Comparison of ENCODE assay signal across 8 cellular contexts in the genomic region with DNA sequence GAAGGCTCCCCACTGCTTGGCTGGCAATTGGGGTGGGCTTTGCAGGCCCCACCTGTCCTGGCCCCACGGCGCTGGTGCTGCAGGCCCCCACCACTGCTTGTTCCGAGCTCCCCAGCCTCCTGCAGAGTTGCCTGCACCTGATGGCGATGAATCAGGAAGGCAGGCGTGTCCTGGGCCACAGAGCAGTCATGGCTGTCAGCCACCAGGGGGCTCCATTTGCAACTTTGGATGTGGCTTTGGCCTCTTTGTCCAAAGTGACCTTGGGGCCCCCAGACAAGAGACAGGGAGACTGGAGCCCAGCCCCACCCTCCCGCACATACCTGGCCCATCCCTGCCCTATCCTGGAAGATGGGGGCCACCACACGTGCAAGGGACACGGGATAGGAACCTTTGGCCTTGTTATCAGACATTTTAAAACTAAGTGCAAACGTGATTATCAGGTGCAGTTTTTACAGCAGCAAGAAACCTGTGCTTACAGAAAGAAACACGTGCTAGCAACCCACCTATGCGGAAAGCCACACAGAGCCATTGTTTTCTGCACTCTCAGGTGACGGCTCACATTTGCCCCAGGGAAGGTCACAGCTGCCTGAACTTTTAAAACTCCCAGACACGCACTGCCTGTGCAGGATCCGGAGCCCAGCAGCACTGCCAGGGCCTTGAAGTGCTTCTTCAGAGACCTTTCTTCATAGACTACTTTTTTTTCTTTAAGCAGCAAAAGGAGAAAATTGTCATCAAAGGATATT. TPM values are rescaled to one million over a fixed set of nuclear protein-coding genes. Genes with fewer than 3 reads are reported as not detected.
DNase-seq lines count a peak whose midpoint lies in the region; ATAC-seq lines count a peak whose summit lies in the region.

A gene with protein sequence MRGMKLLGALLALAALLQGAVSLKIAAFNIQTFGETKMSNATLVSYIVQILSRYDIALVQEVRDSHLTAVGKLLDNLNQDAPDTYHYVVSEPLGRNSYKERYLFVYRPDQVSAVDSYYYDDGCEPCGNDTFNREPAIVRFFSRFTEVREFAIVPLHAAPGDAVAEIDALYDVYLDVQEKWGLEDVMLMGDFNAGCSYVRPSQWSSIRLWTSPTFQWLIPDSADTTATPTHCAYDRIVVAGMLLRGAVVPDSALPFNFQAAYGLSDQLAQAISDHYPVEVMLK (plus strand): TSS at position 443 of the 743 bp plus-strand sequence. CDS start 683 bp downstream, outside the sequence.

- peaks cover 30% of the 10 kb centered on the region for H3K36me3 Mint-ChIP-seq in activated CD4-positive, alpha-beta T cell treated with anti-CD3 and anti-CD28 coated beads, Interleukin-2, amount 10 ng/mL, durations not matched to agents 7 days and 5 days (ENCODE audit: low read depth)
- peaks cover 75% of the 10 kb centered on the region for H3K36me3 Mint-ChIP-seq in stimulated activated effector memory CD8-positive, alpha-beta T cell treated with anti-CD3 and anti-CD28 coated beads, Interleukin-12 subunit alpha, Interleukin-12 subunit beta, amount 100 ng/mL, for 72 hours

- H3K4me3 ChIP-seq in mesendoderm (ENCODE audit: low read length) = no peak within 1 kb of the TSS

- no peaks in the 10 kb centered on the region for H3K27me3 Mint-ChIP-seq in activated CD4-positive, alpha-beta T cell treated with anti-CD3 and anti-CD28 coated beads, Interleukin-2, amount 10 ng/mL, durations not matched to agents 7 days and 5 days

- no peaks in the 10 kb centered on the region for H3K9me3 Mint-ChIP-seq in activated CD4-positive, alpha-beta T cell treated with anti-CD3 and anti-CD28 coated beads, Interleukin-2, amount 10 ng/mL, durations not matched to agents 7 days and 5 days
- H3K9me3 Mint-ChIP-seq in stimulated activated effector memory CD8-positive, alpha-beta T cell treated with anti-CD3 and anti-CD28 coated beads, Interleukin-12 subunit alpha, Interleukin-12 subunit beta, amount 100 ng/mL, for 72 hours = no peaks in the 10 kb centered on the region

- no peaks in the 10 kb centered on the region for H3K79me1 ChIP-seq in mesendoderm (ENCODE audit: low read length)

- H3K9ac ChIP-seq in mesendoderm (ENCODE audit: low read length) = no peak within 1 kb of the TSS

- no peak within 1 kb of the TSS for H3K56ac ChIP-seq in mesendoderm (ENCODE audit: low read length)

- H3K27me3 ChIP-seq in mesendoderm (ENCODE audit: insufficient read depth, low read length, poor library complexity) = no peaks in the 10 kb centered on the region

- CTCF ChIA-PET in activated CD4-positive, alpha-beta T cell treated with anti-CD3 and anti-CD28 coated beads, Interleukin-2, amount 10 ng/mL, durations not matched to agents 7 days and 5 days (lab: Charles Lee) = interaction anchor here (0.6 to 0.8 kb wide), 3 partner anchors 8 to 87 kb away, joined by 3 to 4 read pairs (median 3); no protein-coding TSS in a partner anchor

- DNase-seq in NCI-H510A treated with DMSO at 0.1 percent for 48 hours (lab: John Stamatoyannopoulos, UW) (peak; percentile 13), NCI-H510A (lab: John Stamatoyannopoulos, UW) (no peak), NCI-H1930 (lab: John Stamatoyannopoulos, UW) (peak; percentile 60 to 74), mesendoderm (peak; percentile 84)
- peak; percentile 69 for DNase-seq in activated CD4-positive, alpha-beta T cell treated with anti-CD3 and anti-CD28 coated beads, Interleukin-2, amount 10 ng/mL, durations not matched to agents 7 days and 5 days
- peak; percentile 18 for DNase-seq in effector CD8-positive, alpha-beta T cell (lab: John Stamatoyannopoulos, UW)
- peak; percentile 54 to 79 for DNase-seq in stimulated activated effector memory CD8-positive, alpha-beta T cell treated with anti-CD3 and anti-CD28 coated beads, Interleukin-12 subunit alpha, Interleukin-12 subunit beta, amount 100 ng/mL, for 72 hours (ENCODE audit: low spot score in 2 of 2)

- H2BK120ac ChIP-seq in mesendoderm (ENCODE audit: low read depth, low read length) = no peak within 1 kb of the TSS

- H3K4me2 ChIP-seq in mesendoderm (ENCODE audit: low read length) = no peak within 1 kb of the TSS

- H2BK5ac ChIP-seq in mesendoderm (ENCODE audit: low read length) = no peak within 1 kb of the TSS

- POLR2A ChIA-PET in activated CD4-positive, alpha-beta T cell treated with anti-CD3 and anti-CD28 coated beads, Interleukin-2, amount 10 ng/mL, durations not matched to agents 7 days and 5 days (lab: Charles Lee) = no interaction called here

- H3K36me3 ChIP-seq in mesendoderm (ENCODE audit: control insufficient read depth, insufficient read depth, low read length) = peaks cover 13% of the 10 kb centered on the region

- H3K79me2 ChIP-seq in mesendoderm (ENCODE audit: control insufficient read depth, insufficient read depth, low read length) = no peaks in the 10 kb centered on the region

- WGBS in mesendoderm (ENCODE audit: extremely low coverage, insufficient coverage, low lambda C conversion rate) = no CpG with 5 or more reads among the region's 14 CpGs

- no peak within 1 kb of the TSS for H4K5ac ChIP-seq in mesendoderm (ENCODE audit: low read length)

- H3K4me3 Mint-ChIP-seq in activated CD4-positive, alpha-beta T cell treated with anti-CD3 and anti-CD28 coated beads, Interleukin-2, amount 10 ng/mL, durations not matched to agents 7 days and 5 days = no peak within 1 kb of the TSS
- H3K4me3 Mint-ChIP-seq in stimulated activated effector memory CD8-positive, alpha-beta T cell treated with anti-CD3 and anti-CD28 coated beads, Interleukin-12 subunit alpha, Interleukin-12 subunit beta, amount 100 ng/mL, for 72 hours = no peak within 1 kb of the TSS

- no peak within 1 kb of the TSS for H4K8ac ChIP-seq in mesendoderm (ENCODE audit: low read depth, low read length)

- H3K4ac ChIP-seq in mesendoderm (ENCODE audit: low read depth, low read length) = no peak within 1 kb of the TSS

- H3K27ac Mint-ChIP-seq in activated CD4-positive, alpha-beta T cell treated with anti-CD3 and anti-CD28 coated beads, Interleukin-2, amount 10 ng/mL, durations not matched to agents 7 days and 5 days = peak within 1 kb of the TSS; percentile 50
- H3K27ac Mint-ChIP-seq in stimulated activated effector memory CD8-positive, alpha-beta T cell treated with anti-CD3 and anti-CD28 coated beads, Interleukin-12 subunit alpha, Interleukin-12 subunit beta, amount 100 ng/mL, for 72 hours = peak within 1 kb of the TSS; percentile 69

- no peak within 1 kb of the TSS for H2BK15ac ChIP-seq in mesendoderm (replicated peaks; ENCODE audit: low read depth)

- peak; percentile 80 for ATAC-seq in stimulated activated effector memory CD8-positive, alpha-beta T cell treated with anti-CD3 and anti-CD28 coated beads, Interleukin-12 subunit alpha, Interleukin-12 subunit beta, amount 100 ng/mL, for 72 hours
- ATAC-seq in HG02623 (IDR thresholded peaks at IDR 0.05; ENCODE audit: unreplicated experiment) = no peak

- H2AK5ac ChIP-seq in mesendoderm (ENCODE audit: low read length) = no peak within 1 kb of the TSS

- no peak within 1 kb of the TSS for H3K27ac ChIP-seq in mesendoderm (ENCODE audit: low read depth, low read length)

- H3K4me1 Mint-ChIP-seq in activated CD4-positive, alpha-beta T cell treated with anti-CD3 and anti-CD28 coated beads, Interleukin-2, amount 10 ng/mL, durations not matched to agents 7 days and 5 days = peaks cover 7% of the 10 kb centered on the region
- peaks cover 12% of the 10 kb centered on the region for H3K4me1 Mint-ChIP-seq in stimulated activated effector memory CD8-positive, alpha-beta T cell treated with anti-CD3 and anti-CD28 coated beads, Interleukin-12 subunit alpha, Interleukin-12 subunit beta, amount 100 ng/mL, for 72 hours

- no peak within 1 kb of the TSS for H3K18ac ChIP-seq in mesendoderm (ENCODE audit: low read length)

- no peaks in the 10 kb centered on the region for H3K4me1 ChIP-seq in mesendoderm (ENCODE audit: control insufficient read depth, low read depth, low read length)

- no peak within 1 kb of the TSS for H3K23ac ChIP-seq in mesendoderm (ENCODE audit: low read length)

RNA-seq across cellular contexts. Expression of the gene that starts here (rescaled TPM):
- total RNA-seq in activated CD4-positive, alpha-beta T cell treated with anti-CD3 and anti-CD28 coated beads, Interleukin-2, amount 10 ng/mL, durations not matched to agents 7 days and 5 days = 10 to 100 TPM; 39.7 to 44.2 TPM
- polyA plus RNA-seq in mesendoderm (2013, experiment 1 of 2) = 3.8 TPM
- polyA plus RNA-seq in mesendoderm (2013, experiment 2 of 2) = 3.6 TPM
